In the genomic region with DNA sequence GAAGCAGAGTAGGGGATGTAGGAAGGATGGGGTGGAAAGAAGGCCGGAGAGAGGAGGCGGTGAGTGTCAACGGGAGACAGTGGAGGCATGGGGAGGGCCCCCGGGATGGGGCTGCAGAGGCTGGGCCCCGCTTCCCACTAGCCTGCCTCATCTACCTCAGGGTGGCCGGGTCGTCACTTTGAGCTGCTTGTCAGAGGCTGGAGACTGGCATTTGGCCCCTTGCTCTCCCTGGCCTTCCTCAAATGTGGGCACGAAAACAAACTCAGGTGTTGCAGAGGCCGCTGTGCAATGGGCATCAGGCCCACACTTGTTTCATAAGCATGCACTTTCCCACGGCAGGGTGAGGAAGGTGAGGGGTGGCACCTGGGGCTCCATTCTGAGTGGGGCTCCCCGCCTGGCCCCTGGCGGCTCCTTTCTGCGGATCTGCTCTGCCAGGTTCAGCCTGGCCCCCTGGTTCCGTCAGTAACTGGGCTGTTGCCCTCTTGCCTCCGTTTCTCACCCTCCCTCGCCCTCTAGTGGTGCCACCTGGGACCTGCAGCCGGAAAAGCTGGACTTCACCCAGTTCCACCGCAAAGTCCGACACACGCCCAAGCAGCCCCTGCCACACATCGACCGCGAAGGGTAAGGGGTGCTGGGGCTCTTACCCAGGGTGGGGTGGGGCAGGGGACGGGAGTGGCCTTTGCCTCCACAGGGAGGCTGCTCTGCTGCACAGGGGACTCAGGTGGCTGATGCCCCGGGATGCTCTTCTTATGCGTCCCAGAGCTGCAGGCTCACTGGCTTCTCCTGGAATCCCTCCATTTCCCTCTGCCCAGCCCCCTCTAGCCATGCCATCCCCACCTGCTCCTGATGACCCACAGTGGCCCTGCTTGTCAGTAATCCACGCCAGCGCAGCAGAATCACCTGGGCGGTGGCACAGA, we compare ENCODE assay signal across 8 cellular contexts.
DNase-seq lines count a peak whose midpoint lies in the region; ATAC-seq and TF ChIP-seq lines count a peak whose summit lies in the region.

No MANE protein-coding gene starts in this region.

- peak; percentile 73 to 95 (median 90) for TF ChIP-seq CTCF in body of pancreas (IDR thresholded peaks at IDR 0.05)

- peaks cover 16% of the 10 kb centered on the region for H3K4me1 ChIP-seq in body of pancreas

- WGBS in body of pancreas, 2 donors = 37 to 40% methylated on average over 18 to 26 of the region's 29 CpGs

- no peaks in the 10 kb centered on the region for H3K36me3 ChIP-seq in body of pancreas (replicated peaks in 1 of 2; ENCODE audit: insufficient read depth in 1 of 2, low read depth in 2 of 2)

- peak; percentile 29 for DNase-seq in COR-L47 (lab: John Stamatoyannopoulos, UW)
- DNase-seq in HuH-7 (ENCODE audit: low spot score) = peak; percentile 61
- DNase-seq in T-helper 22 cell (ENCODE audit: low read depth) = peak; percentile 8
- DNase-seq in body of pancreas = peak; percentile 68 to 78 (median 75)
- DNase-seq in inferior parietal cortex (ENCODE audit: extremely low spot score) = peak; percentile 82
- peak; percentile 44 for DNase-seq in stimulated activated CD4-positive, alpha-beta T cell treated with anti-CD3 and anti-CD28 coated beads, Interleukin-12 subunit alpha, Interleukin-12 subunit beta, amount 100 ng/mL, for 4 hours

- H3K9me3 ChIP-seq in body of pancreas = no peaks in the 10 kb centered on the region

- H3K27ac ChIP-seq in body of pancreas = peak overlapping the region in 1 of 4 donors; percentile 31

- no peak for TF ChIP-seq POLR2A in body of pancreas (IDR thresholded peaks at IDR 0.05)

- H3K4me3 ChIP-seq in body of pancreas = no peak overlapping the region

- no peaks in the 10 kb centered on the region for H3K27me3 ChIP-seq in body of pancreas

- ATAC-seq in body of pancreas (peak; percentile 63), HG03469 (IDR thresholded peaks at IDR 0.05; ENCODE audit: unreplicated experiment) (no peak), GM18909 (IDR thresholded peaks at IDR 0.05; ENCODE audit: poor library complexity, unreplicated experiment) (no peak)

- intact Hi-C loops in body of pancreas (cut with DNase I) = loop anchor here (5.0 kb wide), 1 partner anchor 187 kb away; no protein-coding TSS in a partner anchor

Comparison
In these comparisons a context has a peak if more than half of its experiments do, and no peak if none do; other contexts are left out.
1. DNase-seq: peak in every context shown above with its lines; median percentile 82 in inferior parietal cortex; 75 in body of pancreas; 61 in HuH-7; 44 in stimulated activated CD4-positive, alpha-beta T cell treated with anti-CD3 and anti-CD28 coated beads, Interleukin-12 subunit alpha, Interleukin-12 subunit beta, amount 100 ng/mL, for 4 hours; 29 in COR-L47; 8 in T-helper 22 cell.